23 cellular contexts compared by ENCODE assay signal in the genomic region with DNA sequence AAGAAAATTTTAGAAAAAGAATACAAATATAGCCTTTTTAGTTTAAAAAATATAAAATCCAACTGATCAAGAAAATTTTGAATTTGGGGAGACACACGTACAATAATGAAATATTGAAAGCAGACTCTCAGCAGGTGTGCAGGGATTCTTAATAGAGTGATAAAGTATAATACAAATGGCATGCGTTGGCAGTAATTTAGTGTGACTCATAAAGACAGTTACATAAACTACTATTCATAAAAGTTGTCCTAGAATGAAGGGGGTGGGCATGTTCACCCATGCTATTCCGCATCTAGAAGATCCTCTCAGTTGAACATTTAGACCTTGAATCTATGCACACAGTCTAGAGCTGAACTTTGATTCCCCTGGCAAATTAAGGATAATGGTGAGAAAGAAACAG.
DNase-seq lines count a peak whose midpoint lies in the region; ATAC-seq, FAIRE-seq and TF ChIP-seq lines count a peak whose summit lies in the region.
"Had no signal": no experiment of that assay in that cellular context is flagged by ENCODE, and none has a peak within 500 bp of the region (broad histone marks: within the 10 kb centered on the region; RNA-seq: fewer than 3 reads in every experiment).

No MANE protein-coding gene starts in this region.

- no peak overlapping the region for H3K4me3 ChIP-seq in bronchial epithelial cell (ENCODE audit: low read depth, low read length)
- H3K4me3 ChIP-seq: A549; BLaER1 treated with 17β-estradiol and CSF1 and Interleukin-3, amounts not matched to agents 10 nM and 100 nM had no signal

- H3K27me3 ChIP-seq in bronchial epithelial cell (ENCODE audit: control insufficient read depth, insufficient read depth, low read length), result no peaks in the 10 kb centered on the region
- H3K27me3 ChIP-seq: BLaER1 treated with 17β-estradiol and CSF1 and Interleukin-3, amounts not matched to agents 10 nM and 100 nM had no signal

- no peak overlapping the region for H3K4me3 Mint-ChIP-seq in T-cell
- H3K4me3 Mint-ChIP-seq: B cell; CD4-positive, alpha-beta memory T cell; CD4-positive, CD25-positive, alpha-beta regulatory T cell; CD8-positive, alpha-beta memory T cell had no signal

- H3K36me3 Mint-ChIP-seq in T-cell, result no peaks in the 10 kb centered on the region
- H3K36me3 Mint-ChIP-seq: CD4-positive, alpha-beta memory T cell; CD4-positive, CD25-positive, alpha-beta regulatory T cell; CD8-positive, alpha-beta memory T cell had no signal

- CTCF ChIA-PET in RWPE1 (lab: Yijun Ruan, JAX) (interaction anchor here (0.7 kb wide), 2 partner anchors 19 to 252 kb away, joined by 3 to 5 read pairs; no protein-coding TSS in a partner anchor), T-cell (lab: Charles Lee) (no interaction called here)

- peak; percentile 3 for DNase-seq in COLO829 (ENCODE audit: low spot score)
- DNase-seq in RWPE1 (ENCODE audit: low spot score), result peak; percentile 50
- peak; percentile 13 for DNase-seq in bronchial epithelial cell (ENCODE audit: low read depth)
- no peak for DNase-seq in T-cell
- no peak for DNase-seq in NCI-H2196 (lab: John Stamatoyannopoulos, UW; ENCODE audit: unreplicated experiment)
- DNase-seq in CD1c-positive myeloid dendritic cell (ENCODE audit: extremely low spot score), result no peak
- DNase-seq: AML-193; Caco-2; Calu3; CD4-positive, alpha-beta memory T cell; CD4-positive, CD25-positive, alpha-beta regulatory T cell; CD8-positive, alpha-beta memory T cell; DMS79 treated with DMSO at 0.1 percent for 48 hours; GF-D8 had no signal

- H3K9me3 Mint-ChIP-seq in T-cell, result peaks cover 0 to 4% (median 0%) of the 10 kb centered on the region in 3 donors

- POLR2A ChIA-PET in RWPE1 (lab: Yijun Ruan, JAX; ENCODE audit: low non-redundant PET) (no interaction called here), T-cell (lab: Charles Lee) (no interaction called here)

- ATAC-seq in T-cell (replicated peaks in 1 of 4), result no peak
- ATAC-seq: A549 had no signal

- no peaks in the 10 kb centered on the region for H3K36me3 ChIP-seq in bronchial epithelial cell (ENCODE audit: control insufficient read depth, insufficient read depth, low read length)
- H3K36me3 ChIP-seq: BLaER1 treated with 17β-estradiol and CSF1 and Interleukin-3, amounts not matched to agents 10 nM and 100 nM had no signal

- H3K4me1 Mint-ChIP-seq in T-cell, result no peaks in the 10 kb centered on the region
- H3K4me1 Mint-ChIP-seq: B cell; CD4-positive, alpha-beta memory T cell; CD4-positive, CD25-positive, alpha-beta regulatory T cell; CD8-positive, alpha-beta memory T cell had no signal

- FAIRE-seq in bronchial epithelial cell (lab: Jason Lieb, UNC), result no peak
- FAIRE-seq: A549, D721Med, G401.6, GM12891, GM19239 had no signal

- no peak overlapping the region for H3K27ac Mint-ChIP-seq in T-cell
- H3K27ac Mint-ChIP-seq: B cell; CD4-positive, alpha-beta memory T cell; CD4-positive, CD25-positive, alpha-beta regulatory T cell; CD8-positive, alpha-beta memory T cell had no signal

- no peaks in the 10 kb centered on the region for H3K27me3 Mint-ChIP-seq in T-cell
- H3K27me3 Mint-ChIP-seq: B cell; CD4-positive, alpha-beta memory T cell; CD4-positive, CD25-positive, alpha-beta regulatory T cell; CD8-positive, alpha-beta memory T cell had no signal

- TF ChIP-seq CTCF in RWPE1 (conservative IDR thresholded peaks at IDR 0.05; ENCODE audit: low read depth) (no peak), bronchial epithelial cell (IDR thresholded peaks at IDR 0.05; ENCODE audit: insufficient read depth, low read length, severe bottlenecking) (no peak)

- H3K27ac ChIP-seq in RWPE1, result no peak overlapping the region
- H3K27ac ChIP-seq: 22Rv1; A549; BLaER1 treated with 17β-estradiol and CSF1 and Interleukin-3, amounts not matched to agents 10 nM and 100 nM; C4-2B had no signal

Comparison
In these comparisons a context has a peak if more than half of its experiments do, and no peak if none do; other contexts are left out.
1. DNase-seq: peak in COLO829 (single experiment), RWPE1 (single experiment) and bronchial epithelial cell (single experiment); none in T-cell (0 of 34), NCI-H2196 (single experiment) and CD1c-positive myeloid dendritic cell (single experiment).